In genomic region chr6:43248107-43248506, GRCh38 we compare ENCODE assay signal across 16 cellular contexts. TPM values are rescaled to one million over a fixed set of nuclear protein-coding genes. Genes with fewer than 3 reads are reported as not detected.
A peak's percentile ranks its signal among the peaks of the same experiment; 100 is the strongest.
DNase-seq lines count a peak whose midpoint lies in the region; ATAC-seq and TF ChIP-seq lines count a peak whose summit lies in the region.
"Had no signal": no experiment of that assay in that cellular context is flagged by ENCODE, and none has a peak within 500 bp of the region (broad histone marks: within the 10 kb centered on the region; RNA-seq: fewer than 3 reads in every experiment).

No MANE protein-coding gene starts in this region.

- no peak overlapping the region for H2AFZ ChIP-seq in osteoblast (ENCODE audit: low read length)

- TF ChIP-seq CTCF in WTC11 (IDR thresholded peaks at IDR 0.05), result no peak
- TF ChIP-seq CTCF in glutamatergic neuron (IDR thresholded peaks at IDR 0.05; ENCODE audit: partially characterized antibody, unreplicated experiment), result no peak
- TF ChIP-seq CTCF in osteoblast (IDR thresholded peaks at IDR 0.05; ENCODE audit: extremely low read depth, low read depth, low read length), result no peak
- no peak for TF ChIP-seq CTCF in left lung (IDR thresholded peaks at IDR 0.05)

- H3K27ac ChIP-seq in osteoblast (ENCODE audit: low read depth, low read length) (no peak overlapping the region), left lung (no peak overlapping the region)
- H3K27ac ChIP-seq: vagina had no signal

- CTCF ChIA-PET in WTC11 (lab: Charles Lee), result interaction anchor here (1.2 to 3.3 kb wide), 2 partner anchors 16 to 19 kb away, joined by 4 to 47 read pairs; partner anchors contain the start of gene DNPH1

- H3K4me3 ChIP-seq in osteoblast (ENCODE audit: insufficient read depth, low read length) (no peak overlapping the region), left lung (peak overlapping the region in 1 of 2 donors; percentile 69)

- H3K4me1 ChIP-seq in osteoblast (ENCODE audit: insufficient read depth, low read length) (peaks cover 9% of the 10 kb centered on the region), left lung (peaks cover 0 to 19% of the 10 kb centered on the region in 2 donors)

- H3K9me3 ChIP-seq in osteoblast (ENCODE audit: low read depth, low read length), result no peaks in the 10 kb centered on the region
- no peaks in the 10 kb centered on the region for H3K9me3 ChIP-seq in left lung
- H3K9me3 ChIP-seq: body of pancreas, vagina had no signal

- ATAC-seq in WTC11 (no peak), left lung (no peak)

- peak; percentile 54 for DNase-seq in activated CD8-positive, alpha-beta memory T cell treated with anti-CD3 and anti-CD28 coated beads for 24 hours
- no peak for DNase-seq in activated CD8-positive, alpha-beta memory T cell treated with anti-CD3 and anti-CD28 coated beads, Interleukin-2, amount 50 U/mL, for 48 hours
- no peak for DNase-seq in WTC11 (ENCODE audit: low spot score)
- DNase-seq in glutamatergic neuron, result no peak
- DNase-seq in osteoblast (ENCODE audit: insufficient read length, low spot score, missing footprints), result peak; percentile 32
- no peak for DNase-seq in DMS79 (lab: John Stamatoyannopoulos, UW)
- DNase-seq in stimulated activated CD8-positive, alpha-beta memory T cell treated with anti-CD3 and anti-CD28 coated beads, Interleukin-4, amount 100 ng/mL, for 48 hours, result no peak
- DNase-seq in left lung, result no peak
- DNase-seq: MV-4-11; stimulated activated CD4-positive, alpha-beta T cell treated with anti-CD3 and anti-CD28 coated beads, Interleukin-15, amount 100 ng/mL, for 24 hours; T1000 had no signal

- H3K4me3 Mint-ChIP-seq in WTC11 (peak overlapping the region; percentile 92), glutamatergic neuron (ENCODE audit: unreplicated experiment) (peak overlapping the region; percentile 92)

- intact Hi-C loops in left lung (cut with DNase I), result no loop called here

- peaks cover 27% of the 10 kb centered on the region for H3K4me1 Mint-ChIP-seq in WTC11
- H3K4me1 Mint-ChIP-seq in glutamatergic neuron (ENCODE audit: low read depth, unreplicated experiment), result peaks cover 17% of the 10 kb centered on the region

- no peaks in the 10 kb centered on the region for H3K36me3 Mint-ChIP-seq in WTC11
- H3K36me3 Mint-ChIP-seq in glutamatergic neuron (ENCODE audit: unreplicated experiment), result no peaks in the 10 kb centered on the region

- H3K27ac Mint-ChIP-seq in WTC11 (no peak overlapping the region), glutamatergic neuron (ENCODE audit: unreplicated experiment) (no peak overlapping the region)

- H3K4me2 ChIP-seq in osteoblast (ENCODE audit: insufficient read depth, low read length), result no peak overlapping the region

- H3K27me3 ChIP-seq in osteoblast (ENCODE audit: insufficient read depth, low read length) (peaks cover 80% of the 10 kb centered on the region), left lung (peaks cover 17 to 88% of the 10 kb centered on the region in 2 donors)
- H3K27me3 ChIP-seq: vagina had no signal

- POLR2A ChIA-PET in WTC11 (lab: Charles Lee), result no interaction called here

- no peaks in the 10 kb centered on the region for H3K9me3 Mint-ChIP-seq in WTC11
- H3K9me3 Mint-ChIP-seq in glutamatergic neuron (ENCODE audit: unreplicated experiment), result peaks cover 12% of the 10 kb centered on the region

- H3K27me3 Mint-ChIP-seq in WTC11 (ENCODE audit: low read depth) (peaks cover 23% of the 10 kb centered on the region), glutamatergic neuron (ENCODE audit: unreplicated experiment) (peaks cover 19% of the 10 kb centered on the region)

- no peaks in the 10 kb centered on the region for H4K20me1 ChIP-seq in osteoblast (ENCODE audit: insufficient read depth, low read length)

- H3K36me3 ChIP-seq in osteoblast (ENCODE audit: insufficient read depth, low read length), result no peaks in the 10 kb centered on the region
- no peaks in the 10 kb centered on the region for H3K36me3 ChIP-seq in left lung
- H3K36me3 ChIP-seq: vagina had no signal

- H3K79me2 ChIP-seq in osteoblast (ENCODE audit: insufficient read depth, low read length), result no peaks in the 10 kb centered on the region

TF ChIP-seq in WTC11, 78 proteins besides CTCF, POLR2A, EP300 and RAD21:
- TF ChIP-seq PRDM15 (CRISPR knock-in tag; IDR thresholded peaks at IDR 0.05), result 0 out of 2 replicates have a peak, but pooled peaks have one; percentile 20
- TF ChIP-seq FOXJ3 (CRISPR knock-in tag; IDR thresholded peaks at IDR 0.05; ENCODE audit: borderline replicate concordance), result no peak
- TF ChIP-seq ZMAT4 (CRISPR knock-in tag; IDR thresholded peaks at IDR 0.05), result no peak

RNA-seq across cellular contexts. Expression of gene TTBK1, which starts 4.8 kb away (rescaled TPM):
- total RNA-seq in WTC11 (2021), result 0.66 to 0.78 TPM (median 0.68 TPM) in 3 replicates
- 47.3 TPM for total RNA-seq in glutamatergic neuron (ENCODE audit: unreplicated experiment)
- total RNA-seq in osteoblast, result under 0.01 TPM in 1 of 2 replicates, not detected in the other
- under 1 TPM; 0.08 to 0.26 TPM for total RNA-seq in left lung
- total RNA-seq: A673, RPMI7951, vagina had no signal

RNA-seq across cellular contexts. Expression of gene DNPH1, which starts 18.8 kb away (rescaled TPM):
- total RNA-seq in WTC11 (2021) (48.4 to 56.4 TPM (median 55.4 TPM) in 3 replicates), glutamatergic neuron (ENCODE audit: unreplicated experiment) (3.5 TPM), osteoblast (32.9 and 33.3 TPM in 2 replicates), left lung (10 to 100 TPM; 47.3 to 49.6 TPM)

RNA-seq across cellular contexts. Expression of gene SLC22A7, which starts 50.0 kb away (rescaled TPM):
- total RNA-seq in WTC11 (2021) (not detected in 3 replicates), glutamatergic neuron (ENCODE audit: unreplicated experiment) (0.34 TPM), osteoblast (not detected in 2 replicates), left lung (not detected)
- total RNA-seq: A673, body of pancreas, lung microvascular endothelial cell, RPMI7951, vagina had no signal

Comparison
In these comparisons a context has a peak if more than half of its experiments do, and no peak if none do; other contexts are left out.
1. DNase-seq: peak in activated CD8-positive, alpha-beta memory T cell treated with anti-CD3 and anti-CD28 coated beads for 24 hours (single experiment) and osteoblast (single experiment); none in activated CD8-positive, alpha-beta memory T cell treated with anti-CD3 and anti-CD28 coated beads, Interleukin-2, amount 50 U/mL, for 48 hours (single experiment), WTC11 (single experiment), glutamatergic neuron (single experiment), DMS79 (single experiment), stimulated activated CD8-positive, alpha-beta memory T cell treated with anti-CD3 and anti-CD28 coated beads, Interleukin-4, amount 100 ng/mL, for 48 hours (single experiment) and left lung (0 of 2).
2. RNA of gene TTBK1, which starts 4.8 kb away (total RNA-seq): 47.3 TPM in glutamatergic neuron (single experiment); 0.66 to 0.78 TPM in WTC11, 0.08 to 0.26 TPM in left lung and under 0.01 TPM in osteoblast; every median in the first group is over 10 times any median in the second.